Comparison of ENCODE assay signal across 33 cellular contexts in the genomic region with DNA sequence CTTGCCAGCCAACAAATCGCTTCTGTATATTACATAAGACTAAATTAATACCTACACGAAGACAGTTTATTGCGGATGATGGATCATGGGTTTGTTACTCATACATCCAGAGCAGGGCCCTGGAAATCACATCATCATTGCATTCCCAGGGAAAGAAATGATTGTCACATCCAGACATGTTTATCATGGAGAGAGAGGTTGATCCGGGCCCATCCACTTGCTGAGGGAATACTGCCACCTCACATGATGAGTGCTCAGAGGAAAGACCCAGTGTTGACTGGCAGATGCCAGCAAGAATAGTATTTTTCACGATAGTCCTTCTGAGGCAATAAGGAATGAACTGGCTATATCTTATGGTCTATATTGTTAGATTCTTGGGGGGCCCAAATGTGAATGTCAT.
"Had no signal": no experiment of that assay in that cellular context is flagged by ENCODE, and none has a peak within 500 bp of the region (broad histone marks: within the 10 kb centered on the region; RNA-seq: fewer than 3 reads in every experiment).

No MANE protein-coding gene starts in this region.

- H3K4me3 ChIP-seq: neural progenitor cell, ovary, pancreas, prostate gland, psoas muscle, right atrium auricular region, right lobe of liver, sigmoid colon, skin epidermis, smooth muscle cell, spleen had no signal

- H3K36me3 Mint-ChIP-seq: naive B cell; naive thymus-derived CD4-positive, alpha-beta T cell; naive thymus-derived CD8-positive, alpha-beta T cell; natural killer cell; natural killer cell treated with Interleukin-12 subunit alpha and Interleukin-12 subunit beta and Interleukin-15 and Interleukin-18, amount 100 ng/mL, for 72 hours; neural progenitor cell had no signal

- DNase-seq: naive B cell; naive thymus-derived CD4-positive, alpha-beta T cell; naive thymus-derived CD8-positive, alpha-beta T cell; natural killer cell; nephron progenitor cell; nucleus accumbens; occipital lobe; ovary; pancreas; posterior cingulate gyrus; psoas muscle; retina; right cardiac atrium; right lobe of liver; sigmoid colon; small intestine; spleen; stimulated activated CD4-positive, alpha-beta T cell treated with anti-CD3 and anti-CD28 coated beads, Interleukin-12 subunit alpha, Interleukin-12 subunit beta, amount 100 ng/mL, for 4 hours; stimulated activated CD4-positive, alpha-beta T cell treated with anti-CD3 and anti-CD28 coated beads, Interleukin-15, amount 100 ng/mL, for 24 hours; stimulated activated CD4-positive, alpha-beta T cell treated with anti-CD3 and anti-CD28 coated beads, Interleukin-1b, Interleukin-23, amount 100 ng/mL, for 48 hours; stimulated activated CD4-positive, alpha-beta T cell treated with anti-CD3 and anti-CD28 coated beads, Interleukin-2, amount 100 ng/mL, for 24 hours had no signal

- H3K27me3 ChIP-seq: neural progenitor cell, neutrophil, ovary, pancreas, right atrium auricular region, right lobe of liver, sigmoid colon, spleen had no signal

- H3K4me3 Mint-ChIP-seq: naive B cell; naive thymus-derived CD4-positive, alpha-beta T cell; naive thymus-derived CD8-positive, alpha-beta T cell; natural killer cell; natural killer cell treated with Interleukin-12 subunit alpha and Interleukin-12 subunit beta and Interleukin-15 and Interleukin-18, amount 100 ng/mL, for 72 hours; nephron; nephron progenitor cell; neural crest cell; neural progenitor cell had no signal

- H3K9me3 Mint-ChIP-seq: nephron progenitor cell, neural progenitor cell had no signal

- H3K4me1 ChIP-seq: neural progenitor cell, pancreas, parathyroid adenoma, prostate gland, psoas muscle, right atrium auricular region, right lobe of liver, sigmoid colon, spleen had no signal

- H2AFZ ChIP-seq: neural progenitor cell, parathyroid adenoma had no signal

- ATAC-seq: naive thymus-derived CD4-positive, alpha-beta T cell; naive thymus-derived CD8-positive, alpha-beta T cell; natural killer cell; natural killer cell treated with Interleukin-12 subunit alpha and Interleukin-12 subunit beta and Interleukin-15 and Interleukin-18, amount 100 ng/mL, for 72 hours; pancreas; psoas muscle; right cardiac atrium; right lobe of liver; sciatic nerve had no signal

- H3K4me2 ChIP-seq: neural progenitor cell, smooth muscle cell had no signal

- H3K4me1 Mint-ChIP-seq: naive B cell; naive thymus-derived CD4-positive, alpha-beta T cell; naive thymus-derived CD8-positive, alpha-beta T cell; natural killer cell; neural crest cell; neural progenitor cell had no signal

- H3K27ac ChIP-seq: neural progenitor cell, neutrophil, ovary, pancreas, parathyroid adenoma, prostate gland, psoas muscle, right atrium auricular region, right lobe of liver, sigmoid colon, skin epidermis, spleen had no signal

- H3K9me3 ChIP-seq: neutrophil, ovary, pancreas, prostate gland, psoas muscle, right atrium auricular region, right lobe of liver, sigmoid colon, spleen had no signal

- H3K36me3 ChIP-seq: neural progenitor cell, neutrophil, ovary, pancreas, prostate gland, right atrium auricular region, right lobe of liver, sigmoid colon, spleen had no signal

- H3K79me2 ChIP-seq: parathyroid adenoma had no signal

- H3K9ac ChIP-seq: neural progenitor cell, parathyroid adenoma had no signal

- H3K27ac Mint-ChIP-seq: naive B cell; naive thymus-derived CD4-positive, alpha-beta T cell; naive thymus-derived CD8-positive, alpha-beta T cell; natural killer cell; natural killer cell treated with Interleukin-12 subunit alpha and Interleukin-12 subunit beta and Interleukin-15 and Interleukin-18, amount 100 ng/mL, for 72 hours; nephron; nephron progenitor cell; neural progenitor cell; progenitor cell of endocrine pancreas had no signal

- H3K27me3 Mint-ChIP-seq: naive thymus-derived CD4-positive, alpha-beta T cell; natural killer cell treated with Interleukin-12 subunit alpha and Interleukin-12 subunit beta and Interleukin-15 and Interleukin-18, amount 100 ng/mL, for 72 hours; progenitor cell of endocrine pancreas had no signal
